ENCODE assay signal across 7 cellular contexts in the genomic region with DNA sequence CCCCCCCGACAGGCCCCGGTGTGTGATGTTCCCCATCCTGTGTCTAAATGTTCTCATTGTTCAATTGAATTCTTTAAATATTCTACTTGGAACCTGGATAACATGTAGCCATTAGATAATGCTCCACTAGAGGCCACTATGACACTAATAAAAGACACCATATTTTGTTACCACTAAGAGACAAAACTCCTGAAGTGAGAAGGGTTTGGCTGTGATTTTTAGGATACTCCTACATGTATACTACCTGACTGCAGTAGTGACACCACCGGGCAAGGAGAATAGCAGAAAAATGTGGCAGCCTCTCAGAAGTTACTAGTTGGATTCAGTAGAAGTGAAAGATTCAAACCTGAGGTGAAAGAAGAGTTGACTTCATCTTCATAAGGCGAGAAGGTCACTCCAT. TPM values are rescaled to one million over a fixed set of nuclear protein-coding genes. Genes with fewer than 3 reads are reported as not detected.
DNase-seq lines count a peak whose midpoint lies in the region; ATAC-seq and TF ChIP-seq lines count a peak whose summit lies in the region.

No MANE protein-coding gene starts in this region.

- H3K27me3 Mint-ChIP-seq in HFFc6 (ENCODE audit: insufficient read depth): peaks cover 7% of the 10 kb centered on the region

- H3K27ac Mint-ChIP-seq in HFFc6: no peak overlapping the region

- H3K9me3 ChIP-seq in right lobe of liver: no peaks in the 10 kb centered on the region

- DNase-seq in GM03348 (ENCODE audit: low spot score) (peak; percentile 67), HFFc6 (peak; percentile 41), NCI-H526 (lab: John Stamatoyannopoulos, UW) (peak; percentile 71 to 85), right lobe of liver (no peak), NK-92 (lab: John Stamatoyannopoulos, UW; ENCODE audit: unreplicated experiment) (no peak), islet precursor cell (no peak)
- DNase-seq in central memory CD4-positive, alpha-beta T cell: peak; percentile 38

- no peak overlapping the region for H3K4me3 ChIP-seq in right lobe of liver

- TF ChIP-seq POLR2A in right lobe of liver (IDR thresholded peaks at IDR 0.05): no peak

- H3K36me3 ChIP-seq in right lobe of liver: peaks cover 0 to 88% (median 36%) of the 10 kb centered on the region in 4 donors

- 30% methylated on average over 4 of the region's 4 CpGs for WGBS in right lobe of liver (ENCODE audit: insufficient coverage, low coverage, low lambda C conversion rate, missing lambda C conversion rate)

- no peaks in the 10 kb centered on the region for H3K9me3 Mint-ChIP-seq in HFFc6

- H3K36me3 Mint-ChIP-seq in HFFc6 (ENCODE audit: low read depth): no peaks in the 10 kb centered on the region

- H3K27ac ChIP-seq in right lobe of liver: no peak overlapping the region

- intact Hi-C loops in right lobe of liver (cut with DNase I): no loop called here

- H3K4me1 ChIP-seq in right lobe of liver: peaks cover 0 to 3% (median 0%) of the 10 kb centered on the region in 4 donors

- peak; percentile 73 to 87 (median 78) for ATAC-seq in right lobe of liver

- H3K27me3 ChIP-seq in right lobe of liver: no peaks in the 10 kb centered on the region

- H3K4me3 Mint-ChIP-seq in HFFc6: no peak overlapping the region

- TF ChIP-seq CTCF in HFFc6 (IDR thresholded peaks at IDR 0.05) (peak; percentile 68), right lobe of liver (IDR thresholded peaks at IDR 0.05) (peak; percentile 40 to 61 (median 47))

- peaks cover 9% of the 10 kb centered on the region for H3K4me1 Mint-ChIP-seq in HFFc6 (ENCODE audit: low read depth)

RNA-seq across cellular contexts. Expression of gene F5, which starts 36.0 kb away (rescaled TPM):
- not detected for total RNA-seq in HFFc6 (2021; fragmentation: NEBNext Ultra II Directional; extraction: Animal tissue kit (Norgen Biotek cat#: 25700))
- total RNA-seq in right lobe of liver: 100 to 1,000 TPM; 110 to 279 (median 175) TPM

Comparison
In these comparisons a context has a peak if more than half of its experiments do, and no peak if none do; other contexts are left out.
1. DNase-seq: peak in GM03348 (single experiment), HFFc6 (single experiment), NCI-H526 (2 of 2) and central memory CD4-positive, alpha-beta T cell (single experiment); none in right lobe of liver (0 of 3), NK-92 (single experiment) and islet precursor cell (single experiment).
2. RNA of gene F5, which starts 36.0 kb away (total RNA-seq): 110 to 279 TPM in right lobe of liver; not detected in HFFc6; every median in the first group is over 100 times any median in the second.